8 cellular contexts compared by ENCODE assay signal in the genomic region with DNA sequence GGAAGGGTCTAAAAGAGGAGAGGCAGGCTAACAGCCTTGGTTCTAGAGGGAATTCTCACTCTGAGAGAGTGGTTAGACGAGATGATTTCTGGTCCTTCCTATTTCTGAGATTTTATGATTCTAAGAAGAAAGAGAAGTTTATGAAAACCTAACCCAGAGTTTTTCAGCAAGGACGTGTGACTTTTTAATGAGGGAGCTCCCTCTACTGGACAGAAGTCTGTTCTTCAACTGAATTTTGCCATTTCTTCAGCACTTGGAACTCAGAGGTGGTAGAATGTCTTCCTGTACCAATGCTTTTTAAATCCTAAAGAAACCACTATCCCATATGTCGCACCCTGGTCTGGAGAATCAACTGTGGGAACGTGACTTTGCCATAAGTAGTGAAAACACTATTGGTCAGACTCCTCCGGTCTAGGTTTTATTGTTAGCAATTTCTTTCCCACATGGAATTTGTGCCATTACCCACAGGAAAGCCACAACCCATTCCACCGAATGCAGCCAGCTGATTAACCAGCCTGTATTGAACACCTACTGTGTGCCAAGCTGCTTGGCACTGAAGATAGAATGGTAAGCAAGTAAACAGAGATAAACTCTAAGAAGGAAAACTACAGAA.
DNase-seq lines count a peak whose midpoint lies in the region; ATAC-seq, FAIRE-seq and TF ChIP-seq lines count a peak whose summit lies in the region.

No MANE protein-coding gene starts in this region.

- in situ Hi-C loops in T47D (cut with HindIII; ENCODE audit: low pct_unique_long_range_greater_than_20kb, low sequenced_read_pairs): no loop called here

- no peak for FAIRE-seq in urothelium cell line (lab: Jason Lieb, UNC)

- no peaks in the 10 kb centered on the region for H3K27me3 Mint-ChIP-seq in GM23338 (ENCODE audit: insufficient read depth, low read depth, poor library complexity)
- peaks cover 5% of the 10 kb centered on the region for H3K27me3 Mint-ChIP-seq in activated naive CD8-positive, alpha-beta T cell treated with anti-CD3 and anti-CD28 coated beads, Interleukin-2, amount 50 U/mL, for 24 hours

- no peak overlapping the region for H3K4me2 ChIP-seq in GM23338

- H3K4me3 ChIP-seq in GM23338: no peak overlapping the region
- H3K4me3 ChIP-seq in left lung: no peak overlapping the region

- H3K9me2 ChIP-seq in GM23338 (ENCODE audit: insufficient read depth): peaks cover 2% of the 10 kb centered on the region; the same call in 1 of the 2 replicates

- no peak overlapping the region for H2AFZ ChIP-seq in GM23338

- no peak overlapping the region for H3K4me3 Mint-ChIP-seq in GM23338
- no peak overlapping the region for H3K4me3 Mint-ChIP-seq in activated naive CD8-positive, alpha-beta T cell treated with anti-CD3 and anti-CD28 coated beads, Interleukin-2, amount 50 U/mL, for 24 hours

- H3K4me1 ChIP-seq in GM23338 (ENCODE audit: insufficient read depth): no peaks in the 10 kb centered on the region
- H3K4me1 ChIP-seq in left lung: no peaks in the 10 kb centered on the region

- DNase-seq in ELR (ENCODE audit: low read depth): peak; percentile 57
- DNase-seq in GM23338 (ENCODE audit: low spot score): peak; percentile 75
- DNase-seq in NCI-H345 (lab: John Stamatoyannopoulos, UW): peak; percentile 16
- DNase-seq in T47D (ENCODE audit: low read depth in 1 of 2, low spot score in 1 of 2): peak; percentile 35 to 74
- no peak for DNase-seq in left lung
- peak; percentile 50 for DNase-seq in urothelium cell line (ENCODE audit: low spot score)
- DNase-seq in activated naive CD8-positive, alpha-beta T cell treated with anti-CD3 and anti-CD28 coated beads, Interleukin-2, amount 50 U/mL, for 24 hours: no peak

- no peaks in the 10 kb centered on the region for H4K20me1 ChIP-seq in GM23338 (replicated peaks; ENCODE audit: insufficient read depth)

- H3K9me3 ChIP-seq in left lung: no peaks in the 10 kb centered on the region

- intact Hi-C loops in left lung (cut with DNase I): no loop called here

- H3K27ac ChIP-seq in GM23338 (ENCODE audit: low read depth) (no peak overlapping the region), left lung (no peak overlapping the region)

- H3F3A ChIP-seq in GM23338 (replicated peaks; ENCODE audit: low read depth): no peaks in the 10 kb centered on the region

- H3K27me3 ChIP-seq in GM23338 (ENCODE audit: insufficient read depth) (no peaks in the 10 kb centered on the region), left lung (no peaks in the 10 kb centered on the region)

- H3K4me1 Mint-ChIP-seq in GM23338: peaks cover 8% of the 10 kb centered on the region; the same call in 1 of the 3 replicates
- no peaks in the 10 kb centered on the region for H3K4me1 Mint-ChIP-seq in activated naive CD8-positive, alpha-beta T cell treated with anti-CD3 and anti-CD28 coated beads, Interleukin-2, amount 50 U/mL, for 24 hours

- H3K27ac Mint-ChIP-seq in GM23338: no peak overlapping the region
- no peak overlapping the region for H3K27ac Mint-ChIP-seq in activated naive CD8-positive, alpha-beta T cell treated with anti-CD3 and anti-CD28 coated beads, Interleukin-2, amount 50 U/mL, for 24 hours

- no peaks in the 10 kb centered on the region for H3K36me3 Mint-ChIP-seq in GM23338 (ENCODE audit: low read depth)
- H3K36me3 Mint-ChIP-seq in activated naive CD8-positive, alpha-beta T cell treated with anti-CD3 and anti-CD28 coated beads, Interleukin-2, amount 50 U/mL, for 24 hours (ENCODE audit: low read depth): no peaks in the 10 kb centered on the region

- H3K36me3 ChIP-seq in GM23338 (ENCODE audit: insufficient read depth) (no peaks in the 10 kb centered on the region), left lung (no peaks in the 10 kb centered on the region)

- ATAC-seq in GM23338 (peak; percentile 56), left lung (peak; percentile 70), HG03571 (IDR thresholded peaks at IDR 0.05; ENCODE audit: unreplicated experiment) (no peak)
- ATAC-seq in activated naive CD8-positive, alpha-beta T cell treated with anti-CD3 and anti-CD28 coated beads, Interleukin-2, amount 50 U/mL, for 24 hours: no peak

- TF ChIP-seq CTCF in GM23338 (conservative IDR thresholded peaks at IDR 0.05; ENCODE audit: low read depth in 2 of 2): peak; percentile 79 to 83
- TF ChIP-seq CTCF in left lung (IDR thresholded peaks at IDR 0.05): peak; percentile 58 to 79

- H3K9me3 Mint-ChIP-seq in GM23338: no peaks in the 10 kb centered on the region; the same call in 2 of the 3 replicates
- H3K9me3 Mint-ChIP-seq in activated naive CD8-positive, alpha-beta T cell treated with anti-CD3 and anti-CD28 coated beads, Interleukin-2, amount 50 U/mL, for 24 hours: no peaks in the 10 kb centered on the region

- H3K79me2 ChIP-seq in GM23338 (replicated peaks; ENCODE audit: insufficient read depth): no peaks in the 10 kb centered on the region

TF ChIP-seq in GM23338, 12 proteins besides CTCF, POLR2A, EP300 and RAD21:
- TF ChIP-seq ZNF331 (CRISPR knock-in tag; IDR thresholded peaks at IDR 0.05; ENCODE audit: low read depth): no peak
- no peak for TF ChIP-seq CREB1 (CRISPR knock-in tag; IDR thresholded peaks at IDR 0.05; ENCODE audit: low read depth)
- TF ChIP-seq, protein P1, sequence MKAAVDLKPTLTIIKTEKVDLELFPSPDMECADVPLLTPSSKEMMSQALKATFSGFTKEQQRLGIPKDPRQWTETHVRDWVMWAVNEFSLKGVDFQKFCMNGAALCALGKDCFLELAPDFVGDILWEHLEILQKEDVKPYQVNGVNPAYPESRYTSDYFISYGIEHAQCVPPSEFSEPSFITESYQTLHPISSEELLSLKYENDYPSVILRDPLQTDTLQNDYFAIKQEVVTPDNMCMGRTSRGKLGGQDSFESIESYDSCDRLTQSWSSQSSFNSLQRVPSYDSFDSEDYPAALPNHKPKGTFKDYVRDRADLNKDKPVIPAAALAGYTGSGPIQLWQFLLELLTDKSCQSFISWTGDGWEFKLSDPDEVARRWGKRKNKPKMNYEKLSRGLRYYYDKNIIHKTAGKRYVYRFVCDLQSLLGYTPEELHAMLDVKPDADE (IDR thresholded peaks at IDR 0.05): no peak
- no peak for TF ChIP-seq ZNF114 (CRISPR knock-in tag; IDR thresholded peaks at IDR 0.05)
- TF ChIP-seq, protein P2, sequence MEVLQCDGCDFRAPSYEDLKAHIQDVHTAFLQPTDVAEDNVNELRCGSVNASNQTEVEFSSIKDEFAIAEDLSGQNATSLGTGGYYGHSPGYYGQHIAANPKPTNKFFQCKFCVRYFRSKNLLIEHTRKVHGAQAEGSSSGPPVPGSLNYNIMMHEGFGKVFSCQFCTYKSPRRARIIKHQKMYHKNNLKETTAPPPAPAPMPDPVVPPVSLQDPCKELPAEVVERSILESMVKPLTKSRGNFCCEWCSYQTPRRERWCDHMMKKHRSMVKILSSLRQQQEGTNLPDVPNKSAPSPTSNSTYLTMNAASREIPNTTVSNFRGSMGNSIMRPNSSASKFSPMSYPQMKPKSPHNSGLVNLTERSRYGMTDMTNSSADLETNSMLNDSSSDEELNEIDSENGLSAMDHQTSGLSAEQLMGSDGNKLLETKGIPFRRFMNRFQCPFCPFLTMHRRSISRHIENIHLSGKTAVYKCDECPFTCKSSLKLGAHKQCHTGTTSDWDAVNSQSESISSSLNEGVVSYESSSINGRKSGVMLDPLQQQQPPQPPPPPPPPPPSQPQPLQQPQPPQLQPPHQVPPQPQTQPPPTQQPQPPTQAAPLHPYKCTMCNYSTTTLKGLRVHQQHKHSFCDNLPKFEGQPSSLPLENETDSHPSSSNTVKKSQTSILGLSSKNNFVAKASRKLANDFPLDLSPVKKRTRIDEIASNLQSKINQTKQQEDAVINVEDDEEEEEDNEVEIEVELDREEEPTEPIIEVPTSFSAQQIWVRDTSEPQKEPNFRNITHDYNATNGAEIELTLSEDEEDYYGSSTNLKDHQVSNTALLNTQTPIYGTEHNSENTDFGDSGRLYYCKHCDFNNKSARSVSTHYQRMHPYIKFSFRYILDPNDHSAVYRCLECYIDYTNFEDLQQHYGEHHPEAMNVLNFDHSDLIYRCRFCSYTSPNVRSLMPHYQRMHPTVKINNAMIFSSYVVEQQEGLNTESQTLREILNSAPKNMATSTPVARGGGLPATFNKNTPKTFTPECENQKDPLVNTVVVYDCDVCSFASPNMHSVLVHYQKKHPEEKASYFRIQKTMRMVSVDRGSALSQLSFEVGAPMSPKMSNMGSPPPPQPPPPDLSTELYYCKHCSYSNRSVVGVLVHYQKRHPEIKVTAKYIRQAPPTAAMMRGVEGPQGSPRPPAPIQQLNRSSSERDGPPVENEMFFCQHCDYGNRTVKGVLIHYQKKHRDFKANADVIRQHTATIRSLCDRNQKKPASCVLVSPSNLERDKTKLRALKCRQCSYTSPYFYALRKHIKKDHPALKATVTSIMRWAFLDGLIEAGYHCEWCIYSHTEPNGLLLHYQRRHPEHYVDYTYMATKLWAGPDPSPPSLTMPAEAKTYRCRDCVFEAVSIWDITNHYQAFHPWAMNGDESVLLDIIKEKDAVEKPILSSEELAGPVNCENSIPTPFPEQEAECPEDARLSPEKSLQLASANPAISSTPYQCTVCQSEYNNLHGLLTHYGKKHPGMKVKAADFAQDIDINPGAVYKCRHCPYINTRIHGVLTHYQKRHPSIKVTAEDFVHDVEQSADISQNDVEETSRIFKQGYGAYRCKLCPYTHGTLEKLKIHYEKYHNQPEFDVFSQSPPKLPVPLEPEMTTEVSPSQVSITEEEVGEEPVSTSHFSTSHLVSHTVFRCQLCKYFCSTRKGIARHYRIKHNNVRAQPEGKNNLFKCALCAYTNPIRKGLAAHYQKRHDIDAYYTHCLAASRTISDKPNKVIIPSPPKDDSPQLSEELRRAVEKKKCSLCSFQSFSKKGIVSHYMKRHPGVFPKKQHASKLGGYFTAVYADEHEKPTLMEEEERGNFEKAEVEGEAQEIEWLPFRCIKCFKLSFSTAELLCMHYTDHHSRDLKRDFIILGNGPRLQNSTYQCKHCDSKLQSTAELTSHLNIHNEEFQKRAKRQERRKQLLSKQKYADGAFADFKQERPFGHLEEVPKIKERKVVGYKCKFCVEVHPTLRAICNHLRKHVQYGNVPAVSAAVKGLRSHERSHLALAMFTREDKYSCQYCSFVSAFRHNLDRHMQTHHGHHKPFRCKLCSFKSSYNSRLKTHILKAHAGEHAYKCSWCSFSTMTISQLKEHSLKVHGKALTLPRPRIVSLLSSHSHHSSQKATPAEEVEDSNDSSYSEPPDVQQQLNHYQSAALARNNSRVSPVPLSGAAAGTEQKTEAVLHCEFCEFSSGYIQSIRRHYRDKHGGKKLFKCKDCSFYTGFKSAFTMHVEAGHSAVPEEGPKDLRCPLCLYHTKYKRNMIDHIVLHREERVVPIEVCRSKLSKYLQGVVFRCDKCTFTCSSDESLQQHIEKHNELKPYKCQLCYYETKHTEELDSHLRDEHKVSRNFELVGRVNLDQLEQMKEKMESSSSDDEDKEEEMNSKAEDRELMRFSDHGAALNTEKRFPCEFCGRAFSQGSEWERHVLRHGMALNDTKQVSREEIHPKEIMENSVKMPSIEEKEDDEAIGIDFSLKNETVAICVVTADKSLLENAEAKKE (CRISPR knock-in tag; IDR thresholded peaks at IDR 0.05): no peak
TF ChIP-seq in GM23338: peak in this region for 0.

Comparison
In these comparisons a context has a peak if more than half of its experiments do, and no peak if none do; other contexts are left out.
1. DNase-seq: peak in ELR (single experiment), GM23338 (single experiment), NCI-H345 (single experiment), T47D (2 of 2) and urothelium cell line (single experiment); none in left lung (0 of 2) and activated naive CD8-positive, alpha-beta T cell treated with anti-CD3 and anti-CD28 coated beads, Interleukin-2, amount 50 U/mL, for 24 hours (single experiment).
2. ATAC-seq: peak in GM23338 (single experiment) and left lung (single experiment); none in HG03571 (single experiment) and activated naive CD8-positive, alpha-beta T cell treated with anti-CD3 and anti-CD28 coated beads, Interleukin-2, amount 50 U/mL, for 24 hours (single experiment).